In genomic region chr20:63005862-63006564, GRCh38 we compare ENCODE assay signal across 11 cellular contexts. TPM values are rescaled to one million over a fixed set of nuclear protein-coding genes. Genes with fewer than 3 reads are reported as not detected.
DNase-seq lines count a peak whose midpoint lies in the region; ATAC-seq and TF ChIP-seq lines count a peak whose summit lies in the region.
"Had no signal": no experiment of that assay in that cellular context is flagged by ENCODE, and none has a peak within 500 bp of the region (broad histone marks: within the 10 kb centered on the region; RNA-seq: fewer than 3 reads in every experiment).

No MANE protein-coding gene starts in this region.

- H3K9me3 ChIP-seq in left ventricle myocardium inferior (replicated peaks): no peaks in the 10 kb centered on the region
- no peaks in the 10 kb centered on the region for H3K9me3 ChIP-seq in T-helper 17 cell (ENCODE audit: control insufficient read depth, low read length, poor library complexity, severe bottlenecking)
- H3K9me3 ChIP-seq in testis: no peaks in the 10 kb centered on the region
- H3K9me3 ChIP-seq: MG63 had no signal

- H3K27ac ChIP-seq in left ventricle myocardium inferior (replicated peaks) (peak overlapping the region; percentile 4), testis (no peak overlapping the region)

- H3K27me3 ChIP-seq in left ventricle myocardium inferior (ENCODE audit: low read depth) (peaks cover 100% of the 10 kb centered on the region), testis (no peaks in the 10 kb centered on the region)

- H3K36me3 ChIP-seq in left ventricle myocardium inferior: no peaks in the 10 kb centered on the region
- H3K36me3 ChIP-seq in testis (ENCODE audit: low read depth, missing control alignments): no peaks in the 10 kb centered on the region
- H3K36me3 ChIP-seq: MG63 had no signal

- H3K27me3 Mint-ChIP-seq in T-helper 17 cell: peaks cover 58% of the 10 kb centered on the region
- H3K27me3 Mint-ChIP-seq in glutamatergic neuron (ENCODE audit: unreplicated experiment): peaks cover 7% of the 10 kb centered on the region

- intact Hi-C loops in left ventricle myocardium inferior (cut with micrococcal nuclease) (loop anchor here (5.0 kb wide), 1 partner anchor 134 kb away; no protein-coding TSS in a partner anchor), cardiac septum (cut with DNase I) (loop anchor here (5.0 kb wide), 1 partner anchor 104 kb away; no protein-coding TSS in a partner anchor), testis (cut with DNase I; ENCODE audit: low total_unique reads) (no loop called here)

- H3K4me1 Mint-ChIP-seq in T-helper 17 cell: peaks cover 21% of the 10 kb centered on the region
- H3K4me1 Mint-ChIP-seq in glutamatergic neuron (ENCODE audit: low read depth, unreplicated experiment): peaks cover 16% of the 10 kb centered on the region

- DNase-seq in left ventricle myocardium inferior (no peak), cardiac septum (ENCODE audit: low spot score) (no peak), T-helper 17 cell (no peak), glutamatergic neuron (peak; percentile 58), testis (peak; percentile 29), NCI-H2171 (lab: John Stamatoyannopoulos, UW) (no peak), HuH-7 (ENCODE audit: low spot score) (no peak)
- DNase-seq: cortex of kidney, hippocampal formation had no signal

- no peaks in the 10 kb centered on the region for H3K36me3 Mint-ChIP-seq in T-helper 17 cell (ENCODE audit: low read depth)
- peaks cover under 1% of the 10 kb centered on the region for H3K36me3 Mint-ChIP-seq in glutamatergic neuron (ENCODE audit: unreplicated experiment)

- H3K4me3 Mint-ChIP-seq in T-helper 17 cell (peak overlapping the region; percentile 47), glutamatergic neuron (ENCODE audit: unreplicated experiment) (peak overlapping the region; percentile 90)

- H3K4me1 ChIP-seq in left ventricle myocardium inferior: peaks cover 44% of the 10 kb centered on the region
- H3K4me1 ChIP-seq in testis: no peaks in the 10 kb centered on the region

- ATAC-seq in T-helper 17 cell: no peak
- ATAC-seq in GM21529 (IDR thresholded peaks at IDR 0.05; ENCODE audit: unreplicated experiment): no peak

- H3K9me3 Mint-ChIP-seq in glutamatergic neuron (ENCODE audit: unreplicated experiment): peaks cover 12% of the 10 kb centered on the region

- H3K4me3 ChIP-seq in left ventricle myocardium inferior (peak overlapping the region; percentile 52), testis (peak overlapping the region; percentile 24 to 36)
- H3K4me3 ChIP-seq: MG63 had no signal

- H3K27ac Mint-ChIP-seq in T-helper 17 cell (no peak overlapping the region), glutamatergic neuron (ENCODE audit: unreplicated experiment) (peak overlapping the region; percentile 52)

- WGBS in testis, 2 donors: 1% methylated on average over 89 of the region's 94 CpGs; no CpG with 5 or more reads in 1 of the 2 donors

- TF ChIP-seq CTCF in left ventricle myocardium inferior (IDR thresholded peaks at IDR 0.05; ENCODE audit: borderline replicate concordance) (no peak), glutamatergic neuron (IDR thresholded peaks at IDR 0.05; ENCODE audit: partially characterized antibody, unreplicated experiment) (no peak), testis (IDR thresholded peaks at IDR 0.05) (no peak)

- TF ChIP-seq POLR2A in testis (IDR thresholded peaks at IDR 0.05): no peak

RNA-seq across cellular contexts. Expression of gene BHLHE23, which starts 0.8 kb away (rescaled TPM):
- total RNA-seq in left ventricle myocardium inferior (not detected), cardiac septum (not detected), T-helper 17 cell (not detected), glutamatergic neuron (ENCODE audit: unreplicated experiment) (23.9 TPM), testis (1 to 10 TPM; 5.3 to 6.6 TPM)
- polyA plus RNA-seq in testis (ENCODE audit: insufficient read depth, low read depth, low replicate concordance): not detected

RNA-seq across cellular contexts. Expression of gene SLC17A9, which starts 53.5 kb away (rescaled TPM):
- total RNA-seq in left ventricle myocardium inferior (0.47 TPM), cardiac septum (1.7 TPM), T-helper 17 cell (1 to 10 TPM in 1 of 2 donors, under 1 TPM in 1; 0.89 to 2.4 TPM), glutamatergic neuron (ENCODE audit: unreplicated experiment) (1.8 TPM), testis (1 to 10 TPM; 2.9 to 3.2 TPM)
- polyA plus RNA-seq in testis (ENCODE audit: insufficient read depth, low read depth, low replicate concordance): 2.1 TPM

Comparison
In these comparisons a context has a peak if more than half of its experiments do, and no peak if none do; other contexts are left out.
1. DNase-seq: peak in glutamatergic neuron (single experiment) and testis (single experiment); none in left ventricle myocardium inferior (single experiment), cardiac septum (single experiment), T-helper 17 cell (0 of 3), NCI-H2171 (single experiment) and HuH-7 (single experiment).